In genomic region chr10:103498936-103499638, GRCh38 we compare ENCODE assay signal across 1 cellular context.
TF ChIP-seq lines count a peak whose summit lies in the region.

No MANE protein-coding gene starts in this region.

TF ChIP-seq in HEK293, 187 proteins besides CTCF, POLR2A, EP300 and RAD21:
- TF ChIP-seq ZNF426 (tag by site-specific recombination; IDR thresholded peaks at IDR 0.05) (no peak), ZBTB8A (tag by site-specific recombination; IDR thresholded peaks at IDR 0.05) (no peak), SCRT2 (tag by site-specific recombination; IDR thresholded peaks at IDR 0.05) (peak; percentile 56), ZFHX2 (tag by site-specific recombination; conservative IDR thresholded peaks at IDR 0.05) (no peak), ZNF560 (tag by site-specific recombination; IDR thresholded peaks at IDR 0.05; ENCODE audit: borderline replicate concordance) (no peak), ZNF211 (tag by site-specific recombination; IDR thresholded peaks at IDR 0.05; ENCODE audit: low read depth) (no peak), ZNF175 (tag by site-specific recombination; IDR thresholded peaks at IDR 0.05) (no peak), ZNF621 (tag by site-specific recombination; IDR thresholded peaks at IDR 0.05) (no peak), SCRT1 (tag by site-specific recombination; IDR thresholded peaks at IDR 0.05; ENCODE audit: borderline replicate concordance) (peak; percentile 29; the same call in 1 of the 2 replicates), ZNF362 (tag by site-specific recombination; IDR thresholded peaks at IDR 0.05) (no peak), ZNF366 (tag by site-specific recombination; conservative IDR thresholded peaks at IDR 0.05) (peak; percentile 92), ZFP3 (tag by site-specific recombination; IDR thresholded peaks at IDR 0.05; ENCODE audit: low read depth) (no peak), ZNF843 (tag by site-specific recombination; IDR thresholded peaks at IDR 0.05) (no peak), ZBTB6 (tag by site-specific recombination; IDR thresholded peaks at IDR 0.05) (no peak)
- TF ChIP-seq, protein P1, sequence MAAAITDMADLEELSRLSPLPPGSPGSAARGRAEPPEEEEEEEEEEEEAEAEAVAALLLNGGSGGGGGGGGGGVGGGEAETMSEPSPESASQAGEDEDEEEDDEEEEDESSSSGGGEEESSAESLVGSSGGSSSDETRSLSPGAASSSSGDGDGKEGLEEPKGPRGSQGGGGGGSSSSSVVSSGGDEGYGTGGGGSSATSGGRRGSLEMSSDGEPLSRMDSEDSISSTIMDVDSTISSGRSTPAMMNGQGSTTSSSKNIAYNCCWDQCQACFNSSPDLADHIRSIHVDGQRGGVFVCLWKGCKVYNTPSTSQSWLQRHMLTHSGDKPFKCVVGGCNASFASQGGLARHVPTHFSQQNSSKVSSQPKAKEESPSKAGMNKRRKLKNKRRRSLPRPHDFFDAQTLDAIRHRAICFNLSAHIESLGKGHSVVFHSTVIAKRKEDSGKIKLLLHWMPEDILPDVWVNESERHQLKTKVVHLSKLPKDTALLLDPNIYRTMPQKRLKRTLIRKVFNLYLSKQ (tag by site-specific recombination; IDR thresholded peaks at IDR 0.05; ENCODE audit: borderline replicate concordance), result no peak
- TF ChIP-seq, protein P2, sequence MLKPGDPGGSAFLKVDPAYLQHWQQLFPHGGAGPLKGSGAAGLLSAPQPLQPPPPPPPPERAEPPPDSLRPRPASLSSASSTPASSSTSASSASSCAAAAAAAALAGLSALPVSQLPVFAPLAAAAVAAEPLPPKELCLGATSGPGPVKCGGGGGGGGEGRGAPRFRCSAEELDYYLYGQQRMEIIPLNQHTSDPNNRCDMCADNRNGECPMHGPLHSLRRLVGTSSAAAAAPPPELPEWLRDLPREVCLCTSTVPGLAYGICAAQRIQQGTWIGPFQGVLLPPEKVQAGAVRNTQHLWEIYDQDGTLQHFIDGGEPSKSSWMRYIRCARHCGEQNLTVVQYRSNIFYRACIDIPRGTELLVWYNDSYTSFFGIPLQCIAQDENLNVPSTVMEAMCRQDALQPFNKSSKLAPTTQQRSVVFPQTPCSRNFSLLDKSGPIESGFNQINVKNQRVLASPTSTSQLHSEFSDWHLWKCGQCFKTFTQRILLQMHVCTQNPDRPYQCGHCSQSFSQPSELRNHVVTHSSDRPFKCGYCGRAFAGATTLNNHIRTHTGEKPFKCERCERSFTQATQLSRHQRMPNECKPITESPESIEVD (tag by site-specific recombination; IDR thresholded peaks at IDR 0.05), result no peak
